In genomic region chr12:47249719-47250506, GRCh38 we compare ENCODE assay signal across 17 cellular contexts.
DNase-seq lines count a peak whose midpoint lies in the region; ATAC-seq, FAIRE-seq and TF ChIP-seq lines count a peak whose summit lies in the region.
"Had no signal": no experiment of that assay in that cellular context is flagged by ENCODE, and none has a peak within 500 bp of the region (broad histone marks: within the 10 kb centered on the region; RNA-seq: fewer than 3 reads in every experiment).

No MANE protein-coding gene starts in this region.

- DNase-seq in Caco-2 (peak; percentile 31 to 56), islet precursor cell (peak; percentile 88), kidney (no peak), MM.1S (no peak), COLO829 (ENCODE audit: low spot score) (no peak)
- DNase-seq: activated CD8-positive, alpha-beta memory T cell treated with anti-CD3 and anti-CD28 coated beads, Interleukin-2, amount 10 ng/mL, durations not matched to agents 7 days and 5 days; activated naive CD4-positive, alpha-beta T cell treated with anti-CD3 and anti-CD28 coated beads for 36 hours; BE2C; head of caudate nucleus; natural killer cell; NCI-H2029 treated with DMSO at 0.1 percent for 48 hours; stimulated activated CD4-positive, alpha-beta T cell treated with anti-CD3 and anti-CD28 coated beads, Interleukin-2, amount 100 ng/mL, for 24 hours; thyroid gland had no signal

- no peaks in the 10 kb centered on the region for H3K9me3 ChIP-seq in Caco-2
- H3K9me3 ChIP-seq in HUES64 (ENCODE audit: insufficient read depth, low read depth, low read length) = peaks cover 4% of the 10 kb centered on the region; the same call in 1 of the 2 replicates
- H3K9me3 ChIP-seq in kidney (ENCODE audit: control insufficient read depth in 1 of 2, low read length in 2 of 2) = no peaks in the 10 kb centered on the region
- no peaks in the 10 kb centered on the region for H3K9me3 ChIP-seq in MM.1S (replicated peaks; ENCODE audit: insufficient read depth, low read length)
- H3K9me3 ChIP-seq: BE2C, thyroid gland had no signal

- peak overlapping the region; percentile 82 for H3K27ac Mint-ChIP-seq in Caco-2 (ENCODE audit: unreplicated experiment)
- H3K27ac Mint-ChIP-seq: activated CD8-positive, alpha-beta memory T cell treated with anti-CD3 and anti-CD28 coated beads, Interleukin-2, amount 10 ng/mL, durations not matched to agents 7 days and 5 days; activated naive CD4-positive, alpha-beta T cell treated with anti-CD3 and anti-CD28 coated beads for 36 hours; natural killer cell had no signal

- TF ChIP-seq CTCF in Caco-2 (IDR thresholded peaks at IDR 0.05; ENCODE audit: insufficient read depth in 1 of 2, low read depth in 1 of 2, low read length in 1 of 2, severe bottlenecking in 1 of 2, unreplicated experiment in 1 of 2) (no peak), VCaP (conservative IDR thresholded peaks at IDR 0.05) (no peak), kidney (IDR thresholded peaks at IDR 0.05; ENCODE audit: borderline replicate concordance, extremely low read depth, insufficient read depth) (no peak), MM.1S (IDR thresholded peaks at IDR 0.05; ENCODE audit: low read length) (no peak)

- H3K4me1 Mint-ChIP-seq in Caco-2 (ENCODE audit: low read depth, unreplicated experiment) = peaks cover 23% of the 10 kb centered on the region
- H3K4me1 Mint-ChIP-seq: activated CD8-positive, alpha-beta memory T cell treated with anti-CD3 and anti-CD28 coated beads, Interleukin-2, amount 10 ng/mL, durations not matched to agents 7 days and 5 days had no signal

- H3K27me3 ChIP-seq in Caco-2 (replicated peaks; ENCODE audit: control insufficient read depth, insufficient read depth, low read length) = no peaks in the 10 kb centered on the region
- no peaks in the 10 kb centered on the region for H3K27me3 ChIP-seq in HUES64 (ENCODE audit: insufficient read depth, low read length)
- H3K27me3 ChIP-seq in MM.1S (replicated peaks; ENCODE audit: insufficient read depth, low read length) = no peaks in the 10 kb centered on the region
- H3K27me3 ChIP-seq: BE2C, thyroid gland had no signal

- H3K27ac ChIP-seq in HUES64 (ENCODE audit: low read depth, low read length) = no peak overlapping the region
- peak overlapping the region; percentile 76; the same call in 1 of the 2 replicates for H3K27ac ChIP-seq in VCaP
- H3K27ac ChIP-seq in kidney (ENCODE audit: low read depth in 2 of 2, low read length in 2 of 2) = no peak overlapping the region
- no peak overlapping the region for H3K27ac ChIP-seq in MM.1S (ENCODE audit: low read length)
- H3K27ac ChIP-seq: thyroid gland had no signal

- no peaks in the 10 kb centered on the region for H3K36me3 ChIP-seq in Caco-2 (ENCODE audit: control insufficient read depth, insufficient read depth, low read length)
- H3K36me3 ChIP-seq in HUES64 (ENCODE audit: insufficient read depth, low read length) = no peaks in the 10 kb centered on the region
- H3K36me3 ChIP-seq in kidney (ENCODE audit: control insufficient read depth in 1 of 2, insufficient read depth in 2 of 2, low read length in 2 of 2) = no peaks in the 10 kb centered on the region
- H3K36me3 ChIP-seq in MM.1S (replicated peaks; ENCODE audit: insufficient read depth, low read length) = no peaks in the 10 kb centered on the region
- H3K36me3 ChIP-seq: BE2C, thyroid gland had no signal

- 72% methylated on average over 10 of the region's 10 CpGs for WGBS in HUES64

- no peaks in the 10 kb centered on the region for H3K79me2 ChIP-seq in MM.1S (ENCODE audit: low read length)

- H4K20me1 ChIP-seq in MM.1S (ENCODE audit: insufficient read depth, low read length) = no peaks in the 10 kb centered on the region

- H3K9me3 Mint-ChIP-seq in Caco-2 (ENCODE audit: unreplicated experiment) = peaks cover 15% of the 10 kb centered on the region

- FAIRE-seq in kidney (lab: Jason Lieb, UNC) = no peak

- CTCF ChIA-PET in Caco-2 (lab: Charles Lee) = no interaction called here

- H3F3A ChIP-seq in MM.1S (ENCODE audit: insufficient read depth, low read length) = no peaks in the 10 kb centered on the region

- no peak overlapping the region for H2AFZ ChIP-seq in MM.1S (ENCODE audit: low read length)

- no peaks in the 10 kb centered on the region for H3K9me2 ChIP-seq in MM.1S (replicated peaks; ENCODE audit: insufficient read depth, low read length)

- no peak overlapping the region for H3K4me3 Mint-ChIP-seq in Caco-2 (ENCODE audit: unreplicated experiment)
- H3K4me3 Mint-ChIP-seq: activated CD8-positive, alpha-beta memory T cell treated with anti-CD3 and anti-CD28 coated beads, Interleukin-2, amount 10 ng/mL, durations not matched to agents 7 days and 5 days; activated naive CD4-positive, alpha-beta T cell treated with anti-CD3 and anti-CD28 coated beads for 36 hours; central memory CD8-positive, alpha-beta T cell; natural killer cell had no signal

- no peak for ATAC-seq in HG03565 (IDR thresholded peaks at IDR 0.05; ENCODE audit: unreplicated experiment)
- ATAC-seq: activated CD8-positive, alpha-beta memory T cell treated with anti-CD3 and anti-CD28 coated beads, Interleukin-2, amount 10 ng/mL, durations not matched to agents 7 days and 5 days; natural killer cell had no signal

- intact Hi-C loops in Caco-2 (cut with micrococcal nuclease; ENCODE audit: unreplicated experiment) = no loop called here
- intact Hi-C loops in kidney (cut with DNase I) = no loop called here

- H3K4me1 ChIP-seq in Caco-2 (peaks cover 26% of the 10 kb centered on the region), HUES64 (ENCODE audit: insufficient read depth, low read length) (peaks cover 8% of the 10 kb centered on the region; the same call in 1 of the 2 replicates), kidney (ENCODE audit: control insufficient read depth in 1 of 2, insufficient read depth in 1 of 2, low read depth in 1 of 2, low read length in 2 of 2) (no peaks in the 10 kb centered on the region), MM.1S (ENCODE audit: low read length) (no peaks in the 10 kb centered on the region)
- H3K4me1 ChIP-seq: BE2C had no signal

- H3K4me2 ChIP-seq in MM.1S (ENCODE audit: low read depth, low read length) = no peak overlapping the region

- no peaks in the 10 kb centered on the region for H3K36me3 Mint-ChIP-seq in Caco-2 (ENCODE audit: insufficient read depth, unreplicated experiment)

- H3K9ac ChIP-seq in HUES64 (ENCODE audit: low read depth, low read length) (0 out of 2 replicates have a peak overlapping the region, but pooled peaks have one; percentile 1), kidney (ENCODE audit: low read length in 2 of 2) (no peak overlapping the region), MM.1S (ENCODE audit: low read length) (no peak overlapping the region)

- H3K4me3 ChIP-seq in Caco-2 (ENCODE audit: low read depth, low read length) = no peak overlapping the region
- no peak overlapping the region for H3K4me3 ChIP-seq in HUES64 (ENCODE audit: low read length)
- no peak overlapping the region for H3K4me3 ChIP-seq in kidney (ENCODE audit: low read length in 2 of 2)
- H3K4me3 ChIP-seq in MM.1S (ENCODE audit: low read length) = no peak overlapping the region
- H3K4me3 ChIP-seq: thyroid gland had no signal

- POLR2A ChIA-PET in Caco-2 (lab: Charles Lee) = no interaction called here

- BruUV-seq in Caco-2 (replicated peaks; lab: Mats Ljungman, UMichigan) = no TSS peak

- no peaks in the 10 kb centered on the region for H3K27me3 Mint-ChIP-seq in Caco-2 (ENCODE audit: insufficient read depth, unreplicated experiment)
- H3K27me3 Mint-ChIP-seq: activated CD8-positive, alpha-beta memory T cell treated with anti-CD3 and anti-CD28 coated beads, Interleukin-2, amount 10 ng/mL, durations not matched to agents 7 days and 5 days; central memory CD8-positive, alpha-beta T cell had no signal

Comparison
In these comparisons a context has a peak if more than half of its experiments do, and no peak if none do; other contexts are left out.
1. DNase-seq: peak in Caco-2 (2 of 2) and islet precursor cell (single experiment); none in kidney (single experiment), MM.1S (single experiment) and COLO829 (single experiment).